ENCODE assay signal across 1 cellular context in genomic region chr5:145681686-145682085, GRCh38.
A peak's percentile ranks its signal among the peaks of the same experiment; 100 is the strongest.
TF ChIP-seq lines count a peak whose summit lies in the region.

No MANE protein-coding gene starts in this region.

TF ChIP-seq in HepG2, 621 proteins besides CTCF, POLR2A, EP300 and RAD21 (continued from another document and continues in another):
- no peak for TF ChIP-seq ZNF432 (CRISPR knock-in tag; IDR thresholded peaks at IDR 0.05; ENCODE audit: borderline replicate concordance)
- no peak for TF ChIP-seq KIAA2018 (CRISPR knock-in tag; IDR thresholded peaks at IDR 0.05; ENCODE audit: borderline replicate concordance)
- TF ChIP-seq FOSL2 (CRISPR knock-in tag; IDR thresholded peaks at IDR 0.05): peak; percentile 42; the same call in 1 of the 2 replicates
- no peak for TF ChIP-seq ZMYM2 (CRISPR knock-in tag; IDR thresholded peaks at IDR 0.05)
- no peak for TF ChIP-seq ZNF770 (CRISPR knock-in tag; IDR thresholded peaks at IDR 0.05)
- peak; percentile 26; the same call in 1 of the 2 replicates for TF ChIP-seq FOXA1 (IDR thresholded peaks at IDR 0.05)
- peak; percentile 96 for TF ChIP-seq FOXA1 (CRISPR knock-in tag; IDR thresholded peaks at IDR 0.05)
- TF ChIP-seq ZSCAN21 (CRISPR knock-in tag; IDR thresholded peaks at IDR 0.05; ENCODE audit: borderline replicate concordance): no peak
- no peak for TF ChIP-seq TOPORS (CRISPR knock-in tag; IDR thresholded peaks at IDR 0.05)
- TF ChIP-seq JARID2 (CRISPR knock-in tag; IDR thresholded peaks at IDR 0.05; ENCODE audit: insufficient replicate concordance): no peak
- TF ChIP-seq ZNF644 (CRISPR knock-in tag; IDR thresholded peaks at IDR 0.05; ENCODE audit: low read depth): peak; percentile 49
- TF ChIP-seq SRSF9 (IDR thresholded peaks at IDR 0.05; ENCODE audit: borderline replicate concordance, insufficient read depth, low read depth, low read length, poor library complexity, severe bottlenecking): no peak
- TF ChIP-seq ZNF629 (CRISPR knock-in tag; conservative IDR thresholded peaks at IDR 0.05): no peak
- TF ChIP-seq MNT (IDR thresholded peaks at IDR 0.05): no peak
- 0 out of 4 replicates have a peak, but pooled peaks have one; percentile 34 for TF ChIP-seq HMGXB4 (CRISPR knock-in tag; IDR thresholded peaks at IDR 0.05; ENCODE audit: borderline replicate concordance in 1 of 2, low read depth in 1 of 2)
- no peak for TF ChIP-seq MTF1 (CRISPR knock-in tag; IDR thresholded peaks at IDR 0.05)
- TF ChIP-seq NFRKB (IDR thresholded peaks at IDR 0.05): no peak
- TF ChIP-seq ZBTB2 (CRISPR knock-in tag; IDR thresholded peaks at IDR 0.05; ENCODE audit: low read depth): no peak
- no peak for TF ChIP-seq HDAC6 (IDR thresholded peaks at IDR 0.05; ENCODE audit: low read depth, low read length)
- TF ChIP-seq STAG1 (CRISPR knock-in tag; IDR thresholded peaks at IDR 0.05): peak; percentile 70
- TF ChIP-seq ZNF317 (CRISPR knock-in tag; IDR thresholded peaks at IDR 0.05): no peak
- no peak for TF ChIP-seq ZUFSP (CRISPR knock-in tag; IDR thresholded peaks at IDR 0.05; ENCODE audit: borderline replicate concordance)
- TF ChIP-seq BCL6 (CRISPR knock-in tag; IDR thresholded peaks at IDR 0.05): peak; percentile 33; the same call in 1 of the 2 replicates
- no peak for TF ChIP-seq STAT5B (CRISPR knock-in tag; IDR thresholded peaks at IDR 0.05)
- TF ChIP-seq NCOR1 (IDR thresholded peaks at IDR 0.05; ENCODE audit: borderline replicate concordance, low read length): no peak
- no peak for TF ChIP-seq HMG20A (CRISPR knock-in tag; IDR thresholded peaks at IDR 0.05; ENCODE audit: borderline replicate concordance)
- peak; percentile 43; the same call in 1 of the 2 replicates for TF ChIP-seq FOXO1 (CRISPR knock-in tag; IDR thresholded peaks at IDR 0.05)
- no peak for TF ChIP-seq FOXC1 (CRISPR knock-in tag; IDR thresholded peaks at IDR 0.05; ENCODE audit: borderline replicate concordance)
- 0 out of 2 replicates have a peak, but pooled peaks have one; percentile 9 for TF ChIP-seq RARA (CRISPR knock-in tag; IDR thresholded peaks at IDR 0.05)
- peak; percentile 71; the same call in 1 of the 2 replicates for TF ChIP-seq ZKSCAN8 (CRISPR knock-in tag; IDR thresholded peaks at IDR 0.05; ENCODE audit: borderline replicate concordance)
- TF ChIP-seq ZNF512B (CRISPR knock-in tag; IDR thresholded peaks at IDR 0.05; ENCODE audit: borderline replicate concordance): no peak
- TF ChIP-seq ZBED4 (CRISPR knock-in tag; IDR thresholded peaks at IDR 0.05; ENCODE audit: borderline replicate concordance): no peak
- TF ChIP-seq CHD4 (IDR thresholded peaks at IDR 0.05; ENCODE audit: borderline replicate concordance, low read length): no peak
